In genomic region chr16:57825298-57826039, GRCh38 we compare ENCODE assay signal across 15 cellular contexts. TPM values are rescaled to one million over a fixed set of nuclear protein-coding genes. Genes with fewer than 3 reads are reported as not detected.
DNase-seq lines count a peak whose midpoint lies in the region; TF ChIP-seq lines count a peak whose summit lies in the region.
"Had no signal": no experiment of that assay in that cellular context is flagged by ENCODE, and none has a peak within 500 bp of the region (broad histone marks: within the 10 kb centered on the region; RNA-seq: fewer than 3 reads in every experiment).

No MANE protein-coding gene starts in this region.

- no peak overlapping the region for H3K27ac ChIP-seq in BLaER1
- H3K27ac ChIP-seq in Karpas-422 (ENCODE audit: low read length): no peak overlapping the region
- H3K27ac ChIP-seq in hepatocyte: peak overlapping the region; percentile 46
- H3K27ac ChIP-seq in parathyroid adenoma: no peak overlapping the region
- H3K27ac ChIP-seq in GM23248: no peak overlapping the region
- peak overlapping the region in 1 of 4 donors; percentile 35 for H3K27ac ChIP-seq in esophagus squamous epithelium
- H3K27ac ChIP-seq: C4-2B had no signal

- 80% methylated on average over 6 of the region's 6 CpGs for WGBS in hepatocyte (ENCODE audit: low lambda C conversion rate, missing lambda C conversion rate)
- WGBS in GM23248 (ENCODE audit: low coverage in 1 of 2, low lambda C conversion rate in 2 of 2, missing lambda C conversion rate in 2 of 2), 2 experiments: 33 to 41% methylated on average over 6 of the region's 6 CpGs
- WGBS in esophagus squamous epithelium, 2 donors: 62 to 74% methylated on average over 6 of the region's 6 CpGs

- no peaks in the 10 kb centered on the region for H3K36me3 ChIP-seq in BLaER1
- no peaks in the 10 kb centered on the region for H3K36me3 ChIP-seq in Karpas-422 (ENCODE audit: insufficient read depth, low read length)
- no peaks in the 10 kb centered on the region for H3K36me3 ChIP-seq in hepatocyte (replicated peaks; ENCODE audit: insufficient read depth, low read depth)
- H3K36me3 ChIP-seq in parathyroid adenoma (ENCODE audit: control insufficient read depth, insufficient read depth, low read length): no peaks in the 10 kb centered on the region
- H3K36me3 ChIP-seq in GM23248 (ENCODE audit: low read depth): no peaks in the 10 kb centered on the region
- no peaks in the 10 kb centered on the region for H3K36me3 ChIP-seq in esophagus squamous epithelium

- H4K20me1 ChIP-seq in BLaER1 (no peaks in the 10 kb centered on the region), Karpas-422 (ENCODE audit: insufficient read depth, low read depth, low read length) (no peaks in the 10 kb centered on the region), hepatocyte (ENCODE audit: insufficient read depth, poor library complexity, severe bottlenecking) (no peaks in the 10 kb centered on the region), GM23248 (ENCODE audit: insufficient read depth) (no peaks in the 10 kb centered on the region)

- intact Hi-C loops in esophagus squamous epithelium (cut with DNase I): no loop called here

- DNase-seq in Karpas-422 (peak; percentile 4), hepatocyte (ENCODE audit: low spot score) (no peak), NCI-H1417 (lab: John Stamatoyannopoulos, UW) (no peak), GM23248 (no peak), esophagus squamous epithelium (lab: John Stamatoyannopoulos, UW) (no peak)
- DNase-seq: COR-L47, EL, H7, NCI-H1436, NCI-H2081, NCI-H774, SHP77 treated with DMSO at 0.1 percent for 48 hours had no signal

- H3K9me2 ChIP-seq in Karpas-422 (replicated peaks; ENCODE audit: insufficient read depth, low read length) (no peaks in the 10 kb centered on the region), hepatocyte (replicated peaks; ENCODE audit: insufficient read depth) (no peaks in the 10 kb centered on the region), GM23248 (ENCODE audit: insufficient read depth) (no peaks in the 10 kb centered on the region)

- H3K4me1 ChIP-seq in BLaER1 (peaks cover 24% of the 10 kb centered on the region), Karpas-422 (ENCODE audit: low read length) (no peaks in the 10 kb centered on the region), hepatocyte (ENCODE audit: insufficient read depth) (peaks cover 23% of the 10 kb centered on the region), parathyroid adenoma (peaks cover 15% of the 10 kb centered on the region), GM23248 (ENCODE audit: insufficient read depth) (no peaks in the 10 kb centered on the region), esophagus squamous epithelium (peaks cover 0 to 26% (median 4%) of the 10 kb centered on the region in 3 donors)

- in situ Hi-C loops in GM23248 (cut with MboI): no loop called here

- H3K9ac ChIP-seq in BLaER1: no peak overlapping the region
- H3K9ac ChIP-seq in Karpas-422 (ENCODE audit: low read length): no peak overlapping the region
- no peak overlapping the region for H3K9ac ChIP-seq in parathyroid adenoma
- no peak overlapping the region for H3K9ac ChIP-seq in GM23248

- H3K79me2 ChIP-seq in Karpas-422 (ENCODE audit: low read length): no peaks in the 10 kb centered on the region
- H3K79me2 ChIP-seq in hepatocyte: no peaks in the 10 kb centered on the region
- no peaks in the 10 kb centered on the region for H3K79me2 ChIP-seq in parathyroid adenoma
- H3K79me2 ChIP-seq in GM23248 (ENCODE audit: insufficient read depth): no peaks in the 10 kb centered on the region

- H3K4me3 ChIP-seq in BLaER1 (no peak overlapping the region), Karpas-422 (ENCODE audit: low read length) (no peak overlapping the region), hepatocyte (no peak overlapping the region), parathyroid adenoma (ENCODE audit: low read depth, low read length) (no peak overlapping the region), GM23248 (no peak overlapping the region), esophagus squamous epithelium (no peak overlapping the region)

- TF ChIP-seq POLR2A in esophagus squamous epithelium (IDR thresholded peaks at IDR 0.05): no peak

- H3K27me3 ChIP-seq in BLaER1 (no peaks in the 10 kb centered on the region), Karpas-422 (ENCODE audit: low read length) (no peaks in the 10 kb centered on the region), hepatocyte (no peaks in the 10 kb centered on the region), parathyroid adenoma (ENCODE audit: control insufficient read depth, insufficient read depth, low read length) (no peaks in the 10 kb centered on the region), GM23248 (replicated peaks; ENCODE audit: insufficient read depth) (peaks cover 23% of the 10 kb centered on the region), esophagus squamous epithelium (no peaks in the 10 kb centered on the region)

- H3K9me3 ChIP-seq in BLaER1 (no peaks in the 10 kb centered on the region), Karpas-422 (ENCODE audit: low read length) (no peaks in the 10 kb centered on the region), hepatocyte (ENCODE audit: low read depth) (no peaks in the 10 kb centered on the region), parathyroid adenoma (ENCODE audit: control insufficient read depth, low read length) (no peaks in the 10 kb centered on the region), GM23248 (ENCODE audit: low read depth) (no peaks in the 10 kb centered on the region), esophagus squamous epithelium (no peaks in the 10 kb centered on the region)

- TF ChIP-seq CTCF in hepatocyte (IDR thresholded peaks at IDR 0.05; ENCODE audit: poor library complexity) (no peak), parathyroid adenoma (IDR thresholded peaks at IDR 0.05) (no peak), esophagus squamous epithelium (IDR thresholded peaks at IDR 0.05) (no peak)

- H3F3A ChIP-seq in GM23248 (ENCODE audit: insufficient read depth): no peaks in the 10 kb centered on the region

- H3K4me2 ChIP-seq in BLaER1 (peak overlapping the region; percentile 90; the same call in 1 of the 2 replicates), Karpas-422 (ENCODE audit: low read depth, low read length, poor library complexity, severe bottlenecking) (no peak overlapping the region), hepatocyte (no peak overlapping the region), parathyroid adenoma (ENCODE audit: low read length) (no peak overlapping the region), GM23248 (ENCODE audit: unreplicated experiment) (no peak overlapping the region)

- H2AFZ ChIP-seq in Karpas-422 (ENCODE audit: low read length): no peak overlapping the region
- no peak overlapping the region for H2AFZ ChIP-seq in hepatocyte
- H2AFZ ChIP-seq in parathyroid adenoma: peak overlapping the region; percentile 70
- no peak overlapping the region for H2AFZ ChIP-seq in GM23248

RNA-seq across cellular contexts. Expression of gene KIFC3, which starts 23.2 kb away (rescaled TPM):
- total RNA-seq in Karpas-422 (2014; rRNA removed; shearing (Covaris generic); ENCODE audit: low replicate concordance): not detected in 2 replicates
- total RNA-seq in hepatocyte (41.4 and 49.7 TPM in 2 replicates), esophagus squamous epithelium (10 to 100 TPM; 14.8 to 72.4 (median 43.5) TPM)
- polyA plus RNA-seq in hepatocyte (55.3 and 66.5 TPM in 2 replicates), GM23248 (2016; fragmentation: Nextera tagmentation; extraction: Ambion mirVana) (27.0 and 28.4 TPM in 2 replicates)
- 50.0 and 65.3 TPM in 2 replicates for total RNA-seq in GM23248 (2014; rRNA removed; shearing (Covaris generic))

Comparison
In these comparisons a context has a peak if more than half of its experiments do, and no peak if none do; other contexts are left out.
1. RNA of gene KIFC3, which starts 23.2 kb away (total RNA-seq): 50.0 to 65.3 TPM in GM23248, 41.4 to 49.7 TPM in hepatocyte and 14.8 to 72.4 TPM in esophagus squamous epithelium; not detected in Karpas-422; every median in the first group is over 10 times any median in the second.